In genomic region chr18:48743046-48743445, GRCh38 we compare ENCODE assay signal across 9 cellular contexts.
DNase-seq lines count a peak whose midpoint lies in the region; ATAC-seq and TF ChIP-seq lines count a peak whose summit lies in the region.
"Had no signal": no experiment of that assay in that cellular context is flagged by ENCODE, and none has a peak within 500 bp of the region (broad histone marks: within the 10 kb centered on the region; RNA-seq: fewer than 3 reads in every experiment).

No MANE protein-coding gene starts in this region.

- H3K4me3 ChIP-seq in Peyer's patch (no peak overlapping the region), fibroblast of lung (replicated peaks in 1 of 4; ENCODE audit: control extremely low read depth in 1 of 4, insufficient read depth in 1 of 4, low read depth in 3 of 4, low read length in 4 of 4) (peak overlapping the region in 2 of 4 experiments; percentile 3 to 15), WERI-Rb-1 (ENCODE audit: low read depth, low read length) (no peak overlapping the region)

- H3K27me3 ChIP-seq in Peyer's patch, result no peaks in the 10 kb centered on the region
- H3K27me3 ChIP-seq in fibroblast of lung (ENCODE audit: control insufficient read depth, insufficient read depth, low read length), result no peaks in the 10 kb centered on the region
- no peaks in the 10 kb centered on the region for H3K27me3 ChIP-seq in WERI-Rb-1 (ENCODE audit: insufficient read depth, low read depth, severe bottlenecking)

- H3K9ac ChIP-seq in fibroblast of lung (ENCODE audit: insufficient read depth, low read length), result no peak overlapping the region

- H3K9me3 ChIP-seq in Peyer's patch (no peaks in the 10 kb centered on the region), fibroblast of lung (ENCODE audit: control insufficient read depth, insufficient read depth, low read depth, low read length) (no peaks in the 10 kb centered on the region), WERI-Rb-1 (ENCODE audit: severe bottlenecking) (no peaks in the 10 kb centered on the region)

- TF ChIP-seq CTCF in Peyer's patch (IDR thresholded peaks at IDR 0.05) (no peak), fibroblast of lung (conservative IDR thresholded peaks at IDR 0.05 in 1 of 2, IDR thresholded peaks at IDR 0.05 in 1 of 2; ENCODE audit: low read depth in 1 of 2, low read length in 2 of 2) (no peak), WERI-Rb-1 (IDR thresholded peaks at IDR 0.05; ENCODE audit: low read depth, low read length) (no peak)

- H3K4me1 ChIP-seq in Peyer's patch (peaks cover 0 to 5% (median 0%) of the 10 kb centered on the region in 4 donors), fibroblast of lung (ENCODE audit: control insufficient read depth, extremely low read depth, insufficient read depth, low read length) (peaks cover 11% of the 10 kb centered on the region)

- H4K20me1 ChIP-seq in fibroblast of lung (ENCODE audit: control insufficient read depth, extremely low read depth, insufficient read depth, low read length), result no peaks in the 10 kb centered on the region

- peak overlapping the region; percentile 49 for H3K4me2 ChIP-seq in fibroblast of lung (ENCODE audit: extremely low read depth, insufficient read depth, low read length)

- no peaks in the 10 kb centered on the region for H3K79me2 ChIP-seq in fibroblast of lung (ENCODE audit: control insufficient read depth, insufficient read depth, low read length)

- no peak overlapping the region for H2AFZ ChIP-seq in fibroblast of lung (ENCODE audit: low read length)

- ATAC-seq in GM21825 (IDR thresholded peaks at IDR 0.05; ENCODE audit: unreplicated experiment), result no peak
- ATAC-seq in GM19324 (IDR thresholded peaks at IDR 0.05; ENCODE audit: low FRiP score, unreplicated experiment), result no peak

- DNase-seq in AG08396 (ENCODE audit: low spot score) (peak; percentile 79), Peyer's patch (peak in 2 of 3 donors; percentile 17 to 64), fibroblast of lung (ENCODE audit: low read depth in 2 of 2) (peak; percentile 68 to 92), mucosa of gallbladder (ENCODE audit: low spot score) (peak; percentile 54), middle frontal gyrus (ENCODE audit: extremely low spot score, low spot score) (no peak), WERI-Rb-1 (no peak)
- DNase-seq: activated CD4-positive, CD25-positive, alpha-beta regulatory T cell treated with anti-CD3 and anti-CD28 coated beads, Interleukin-2, amount 50 U/mL, for 72 hours had no signal

- TF ChIP-seq POLR2A in Peyer's patch (IDR thresholded peaks at IDR 0.05), result no peak

- no peak overlapping the region for H3K27ac ChIP-seq in Peyer's patch
- H3K27ac ChIP-seq in fibroblast of lung (ENCODE audit: insufficient read depth, low read length), result peak overlapping the region; percentile 10
- no peak overlapping the region for H3K27ac ChIP-seq in WERI-Rb-1

- H3K36me3 ChIP-seq in Peyer's patch (no peaks in the 10 kb centered on the region), fibroblast of lung (ENCODE audit: control insufficient read depth, insufficient read depth, low read length) (no peaks in the 10 kb centered on the region), WERI-Rb-1 (no peaks in the 10 kb centered on the region; the same call in none of the 2 replicates)

Comparison
In these comparisons a context has a peak if more than half of its experiments do, and no peak if none do; other contexts are left out.
1. DNase-seq: peak in AG08396 (single experiment), Peyer's patch (2 of 3), fibroblast of lung (2 of 2) and mucosa of gallbladder (single experiment); none in middle frontal gyrus (single experiment) and WERI-Rb-1 (single experiment).